ENCODE assay signal across 28 cellular contexts in the genomic region with DNA sequence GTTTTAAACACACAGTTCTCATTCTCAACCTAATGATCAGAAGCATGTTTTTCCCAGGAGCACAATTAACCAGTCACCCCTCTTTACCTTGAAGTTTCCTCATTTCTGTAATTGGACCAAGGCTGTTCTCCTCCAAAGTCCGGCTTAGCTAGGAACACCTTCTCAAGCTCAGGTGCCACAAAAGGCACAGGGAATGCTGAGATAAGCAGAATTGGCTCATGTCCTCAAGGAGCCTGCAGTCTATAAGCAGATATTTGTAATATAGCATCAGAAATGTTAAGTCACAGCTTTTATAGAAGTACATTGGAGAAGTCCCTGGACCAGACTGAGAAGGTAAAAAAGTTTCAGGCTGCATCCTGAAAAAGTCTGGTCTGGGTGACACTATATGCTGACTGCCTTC. TPM values are rescaled to one million over a fixed set of nuclear protein-coding genes. Genes with fewer than 3 reads are reported as not detected.
"Had no signal": no experiment of that assay in that cellular context is flagged by ENCODE, and none has a peak within 500 bp of the region (broad histone marks: within the 10 kb centered on the region; RNA-seq: fewer than 3 reads in every experiment).

No MANE protein-coding gene starts in this region.

- DNase-seq: colonic mucosa; cortex of kidney; effector CD8-positive, alpha-beta T cell; effector memory CD8-positive, alpha-beta T cell; endodermal cell; erythroblast; esophagus squamous epithelium; foreskin fibroblast; foreskin melanocyte; gastrocnemius medialis; glutamatergic neuron; head of caudate nucleus; immature natural killer cell; islet precursor cell; kidney; kidney glomerular epithelial cell; left colon; left ventricle myocardium superior; lower lobe of right lung; mesenchymal stem cell; mucosa of descending colon had no signal

- H3K4me3 ChIP-seq: colonic mucosa, esophagus squamous epithelium, gastrocnemius medialis, hepatocyte, lower lobe of right lung, mucosa of descending colon had no signal

- H3K27me3 ChIP-seq: colonic mucosa, esophagus squamous epithelium, gastrocnemius medialis, hepatocyte had no signal

- H2AFZ ChIP-seq: hepatocyte had no signal

- H3K9me3 ChIP-seq: colonic mucosa, esophagus squamous epithelium, gastrocnemius medialis, lower lobe of right lung, mucosa of descending colon had no signal

- H3K4me1 Mint-ChIP-seq: endodermal cell, immature natural killer cell had no signal

- H3K27ac Mint-ChIP-seq: dendritic cell treated with granulocyte-macrophage colony-stimulating factor and Interleukin-4, amounts not matched to agents 40 ng/mL and 50 ng/mL, for 4 days; effector memory CD8-positive, alpha-beta T cell; endodermal cell; immature natural killer cell; mesothelial cell of epicardium had no signal

- H3K36me3 ChIP-seq: colonic mucosa, gastrocnemius medialis, lower lobe of right lung had no signal

- H3K27ac ChIP-seq: colonic mucosa, epithelial cell of prostate, esophagus squamous epithelium, gastrocnemius medialis, hepatocyte, lower lobe of right lung had no signal

- ATAC-seq: effector memory CD8-positive, alpha-beta T cell; esophagus mucosa; gastrocnemius medialis; left lobe of liver; lower lobe of right lung; mucosa of descending colon had no signal

- H3K4me3 Mint-ChIP-seq: dendritic cell treated with granulocyte-macrophage colony-stimulating factor and Interleukin-4, amounts not matched to agents 40 ng/mL and 50 ng/mL, for 4 days; effector memory CD8-positive, alpha-beta T cell; endodermal cell; immature natural killer cell; mesothelial cell of epicardium had no signal

- H3K4me2 ChIP-seq: hepatocyte had no signal

- FAIRE-seq: endometrium, kidney had no signal

- H3K4me1 ChIP-seq: colonic mucosa, esophagus squamous epithelium, lower lobe of right lung had no signal

- H3K27me3 Mint-ChIP-seq: dendritic cell treated with granulocyte-macrophage colony-stimulating factor and Interleukin-4, amounts not matched to agents 40 ng/mL and 50 ng/mL, for 4 days; effector memory CD8-positive, alpha-beta T cell had no signal

- H3K9me3 Mint-ChIP-seq: dendritic cell treated with granulocyte-macrophage colony-stimulating factor and Interleukin-4, amounts not matched to agents 40 ng/mL and 50 ng/mL, for 4 days; effector memory CD8-positive, alpha-beta T cell; endodermal cell; immature natural killer cell; mesothelial cell of epicardium had no signal

RNA-seq across cellular contexts. Expression of gene OSR1, which starts 20.7 kb away (rescaled TPM):
- total RNA-seq: endodermal cell had no signal
- polyA plus RNA-seq: immature natural killer cell had no signal
